ENCODE assay signal across 21 cellular contexts in the genomic region with DNA sequence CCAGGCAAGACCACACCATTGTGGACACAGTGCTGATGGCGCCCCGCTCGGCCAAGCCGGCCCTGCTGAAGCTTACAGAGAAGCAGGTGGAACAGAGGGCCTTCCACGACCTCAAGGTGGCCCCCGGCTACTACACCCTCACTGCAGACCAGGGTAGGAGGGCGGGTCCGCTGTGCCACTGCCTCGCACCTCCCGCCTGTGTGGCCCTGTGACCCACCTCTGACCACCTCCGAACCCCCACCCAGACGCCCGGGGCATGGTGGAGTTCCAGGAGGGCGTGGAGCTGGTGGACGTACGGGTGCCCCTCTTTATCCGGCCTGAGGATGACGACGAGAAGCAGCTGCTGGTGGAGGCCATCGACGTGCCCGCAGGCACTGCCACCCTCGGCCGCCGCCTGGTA. TPM values are rescaled to one million over a fixed set of nuclear protein-coding genes. Genes with fewer than 3 reads are reported as not detected.
DNase-seq lines count a peak whose midpoint lies in the region; ATAC-seq and TF ChIP-seq lines count a peak whose summit lies in the region.
"Had no signal": no experiment of that assay in that cellular context is flagged by ENCODE, and none has a peak within 500 bp of the region (broad histone marks: within the 10 kb centered on the region; RNA-seq: fewer than 3 reads in every experiment).

No MANE protein-coding gene starts in this region.

- H3K27me3 Mint-ChIP-seq in chondrocyte (ENCODE audit: low read depth) = no peaks in the 10 kb centered on the region
- H3K27me3 Mint-ChIP-seq: CD8-positive, alpha-beta memory T cell; IgD-negative memory B cell had no signal

- H3K4me3 Mint-ChIP-seq in chondrocyte (ENCODE audit: unreplicated experiment) = no peak overlapping the region
- H3K4me3 Mint-ChIP-seq: CD4-positive, CD25-positive, alpha-beta regulatory T cell; CD8-positive, alpha-beta memory T cell; HFFc6; IgD-negative memory B cell had no signal

- no peak overlapping the region for H2BK12ac ChIP-seq in neuronal stem cell (ENCODE audit: low read length)

- no peak for ATAC-seq in GM21528 (IDR thresholded peaks at IDR 0.05; ENCODE audit: low FRiP score, unreplicated experiment)
- ATAC-seq: GM12878 had no signal

- no peak overlapping the region for H2AFZ ChIP-seq in neuronal stem cell (ENCODE audit: low read length)

- peak overlapping the region; percentile 75 for H2BK15ac ChIP-seq in neuronal stem cell (ENCODE audit: low read length)

- H3K4me1 Mint-ChIP-seq in chondrocyte (ENCODE audit: low read depth) = peaks cover 3% of the 10 kb centered on the region
- H3K4me1 Mint-ChIP-seq: CD8-positive, alpha-beta memory T cell had no signal

- H3K27me3 ChIP-seq in neuronal stem cell (ENCODE audit: control insufficient read depth in 3 of 3, insufficient read depth in 3 of 3, low read depth in 1 of 3, low read length in 3 of 3) = peaks cover 0 to 11% (median 0%) of the 10 kb centered on the region in 3 experiments
- H3K27me3 ChIP-seq: BE2C had no signal

- no CpG with 5 or more reads among the region's 25 CpGs for WGBS in neuronal stem cell (ENCODE audit: extremely low coverage in 2 of 2, insufficient read length in 2 of 2, insufficient replicate concordance in 1 of 2), 2 donors

- H3K9ac ChIP-seq in neuronal stem cell (ENCODE audit: low read depth, low read length, poor library complexity) = peak overlapping the region; percentile 16

- peak overlapping the region; percentile 61 for H2AK5ac ChIP-seq in neuronal stem cell (ENCODE audit: low read depth, low read length)

- no peak overlapping the region for H4K91ac ChIP-seq in neuronal stem cell (ENCODE audit: low read depth, low read length, poor library complexity)

- H3K27ac Mint-ChIP-seq in chondrocyte (ENCODE audit: unreplicated experiment) = no peak overlapping the region
- H3K27ac Mint-ChIP-seq: CD4-positive, CD25-positive, alpha-beta regulatory T cell; HFFc6; IgD-negative memory B cell had no signal

- H3K36me3 ChIP-seq in neuronal stem cell (replicated peaks in 1 of 2; ENCODE audit: control insufficient read depth in 2 of 2, insufficient read depth in 2 of 2, low read length in 2 of 2) = no peaks in the 10 kb centered on the region
- H3K36me3 ChIP-seq: BE2C, HAP-1 had no signal

- H3K36me3 Mint-ChIP-seq in chondrocyte (ENCODE audit: low read depth) = no peaks in the 10 kb centered on the region
- H3K36me3 Mint-ChIP-seq: CD4-positive, CD25-positive, alpha-beta regulatory T cell; CD8-positive, alpha-beta memory T cell; IgD-negative memory B cell had no signal

- H3K4me1 ChIP-seq in neuronal stem cell (ENCODE audit: control insufficient read depth in 2 of 2, insufficient read depth in 1 of 2, low read depth in 1 of 2, low read length in 2 of 2) = peaks cover 0 to 5% of the 10 kb centered on the region in 2 donors
- H3K4me1 ChIP-seq: BE2C, HAP-1 had no signal

- CTCF ChIA-PET in RWPE1 (lab: Yijun Ruan, JAX) = interaction anchor here (0.5 to 1.0 kb wide), 3 partner anchors 58 to 134 kb away, joined by 3 to 5 read pairs (median 4); no protein-coding TSS in a partner anchor

- POLR2A ChIA-PET in RWPE1 (lab: Yijun Ruan, JAX; ENCODE audit: low non-redundant PET) = no interaction called here

- H3K18ac ChIP-seq in neuronal stem cell (ENCODE audit: low read length) = peak overlapping the region; percentile 57

- H3K4me2 ChIP-seq in neuronal stem cell (ENCODE audit: insufficient read depth, low read length, poor library complexity, severe bottlenecking) = no peak overlapping the region

- H3K23ac ChIP-seq in neuronal stem cell (ENCODE audit: low read depth, low read length, poor library complexity) = no peak overlapping the region

- H2BK5ac ChIP-seq in neuronal stem cell (ENCODE audit: low read length) = no peak overlapping the region

- DNase-seq in RWPE1 (ENCODE audit: low spot score) = no peak
- DNase-seq in chondrocyte (ENCODE audit: low spot score) = peak; percentile 93
- no peak for DNase-seq in neuronal stem cell (ENCODE audit: low spot score)
- DNase-seq in hepatic stellate cell (ENCODE audit: low spot score) = no peak
- no peak for DNase-seq in activated naive CD4-positive, alpha-beta T cell treated with anti-CD3 and anti-CD28 coated beads, Interleukin-2, amount 50 U/mL, for 16 hours
- DNase-seq: ACHN; BE2C; C1 segment of cervical spinal cord; CD4-positive, CD25-positive, alpha-beta regulatory T cell; CD8-positive, alpha-beta memory T cell; COR-L47; DMS 273 treated with DMSO at 0.1 percent for 48 hours; DMS53; DND-41; EL; HFFc6 had no signal

- H3K27ac ChIP-seq in RWPE1 = peak overlapping the region; percentile 98
- no peak overlapping the region for H3K27ac ChIP-seq in neuronal stem cell (replicated peaks; ENCODE audit: low read length)

- no peaks in the 10 kb centered on the region for H3K9me3 ChIP-seq in neuronal stem cell (replicated peaks in 1 of 2; ENCODE audit: control insufficient read depth in 2 of 2, insufficient read depth in 1 of 2, low read depth in 1 of 2, low read length in 2 of 2)
- H3K9me3 ChIP-seq: BE2C, HAP-1 had no signal

- H3K4me3 ChIP-seq in neuronal stem cell (ENCODE audit: low read length in 2 of 2) = peak overlapping the region in 1 of 2 donors; percentile 39
- H3K4me3 ChIP-seq: GM12878, HAP-1 had no signal

- no peaks in the 10 kb centered on the region for H3K9me3 Mint-ChIP-seq in chondrocyte (ENCODE audit: low read depth)
- H3K9me3 Mint-ChIP-seq: CD4-positive, CD25-positive, alpha-beta regulatory T cell; CD8-positive, alpha-beta memory T cell; HFFc6; IgD-negative memory B cell had no signal

- H3K14ac ChIP-seq in neuronal stem cell (ENCODE audit: low read length) = peak overlapping the region; percentile 75

- no peak overlapping the region for H2BK120ac ChIP-seq in neuronal stem cell (ENCODE audit: low read depth, low read length)

- TF ChIP-seq CTCF in RWPE1 (conservative IDR thresholded peaks at IDR 0.05; ENCODE audit: low read depth) (no peak), chondrocyte (IDR thresholded peaks at IDR 0.05) (no peak)

- H4K8ac ChIP-seq in neuronal stem cell (ENCODE audit: low read depth, low read length) = peak overlapping the region; percentile 82

- H3K4ac ChIP-seq in neuronal stem cell (ENCODE audit: low read length) = no peak overlapping the region

- peaks cover 3% of the 10 kb centered on the region for H3K79me1 ChIP-seq in neuronal stem cell (ENCODE audit: low read depth, low read length)

RNA-seq across cellular contexts. Expression of a gene that starts 21.1 kb away (rescaled TPM):
- 5.2 to 52.3 TPM (median 5.6 TPM) in 3 replicates for total RNA-seq in chondrocyte
- polyA plus RNA-seq in neuronal stem cell (2013, experiment 1 of 2) = 1.5 TPM
- polyA plus RNA-seq in neuronal stem cell (2013, experiment 2 of 2) = 2.0 TPM
- total RNA-seq: CD4-positive, CD25-positive, alpha-beta regulatory T cell; G401 had no signal

RNA-seq across cellular contexts. Expression of a gene that starts 22.7 kb away (rescaled TPM):
- 27.8 to 34.7 TPM (median 30.0 TPM) in 3 replicates for total RNA-seq in chondrocyte
- polyA plus RNA-seq in neuronal stem cell (2013, experiment 1 of 2) = 20.1 TPM
- polyA plus RNA-seq in neuronal stem cell (2013, experiment 2 of 2) = 18.5 TPM

RNA-seq across cellular contexts. Expression of a gene that starts 42.3 kb away (rescaled TPM):
- total RNA-seq in chondrocyte = 20.9 to 35.8 TPM (median 21.0 TPM) in 3 replicates
- polyA plus RNA-seq in neuronal stem cell (2013, experiment 1 of 2) = 25.1 TPM
- 26.8 TPM for polyA plus RNA-seq in neuronal stem cell (2013, experiment 2 of 2)
